In the genomic region with DNA sequence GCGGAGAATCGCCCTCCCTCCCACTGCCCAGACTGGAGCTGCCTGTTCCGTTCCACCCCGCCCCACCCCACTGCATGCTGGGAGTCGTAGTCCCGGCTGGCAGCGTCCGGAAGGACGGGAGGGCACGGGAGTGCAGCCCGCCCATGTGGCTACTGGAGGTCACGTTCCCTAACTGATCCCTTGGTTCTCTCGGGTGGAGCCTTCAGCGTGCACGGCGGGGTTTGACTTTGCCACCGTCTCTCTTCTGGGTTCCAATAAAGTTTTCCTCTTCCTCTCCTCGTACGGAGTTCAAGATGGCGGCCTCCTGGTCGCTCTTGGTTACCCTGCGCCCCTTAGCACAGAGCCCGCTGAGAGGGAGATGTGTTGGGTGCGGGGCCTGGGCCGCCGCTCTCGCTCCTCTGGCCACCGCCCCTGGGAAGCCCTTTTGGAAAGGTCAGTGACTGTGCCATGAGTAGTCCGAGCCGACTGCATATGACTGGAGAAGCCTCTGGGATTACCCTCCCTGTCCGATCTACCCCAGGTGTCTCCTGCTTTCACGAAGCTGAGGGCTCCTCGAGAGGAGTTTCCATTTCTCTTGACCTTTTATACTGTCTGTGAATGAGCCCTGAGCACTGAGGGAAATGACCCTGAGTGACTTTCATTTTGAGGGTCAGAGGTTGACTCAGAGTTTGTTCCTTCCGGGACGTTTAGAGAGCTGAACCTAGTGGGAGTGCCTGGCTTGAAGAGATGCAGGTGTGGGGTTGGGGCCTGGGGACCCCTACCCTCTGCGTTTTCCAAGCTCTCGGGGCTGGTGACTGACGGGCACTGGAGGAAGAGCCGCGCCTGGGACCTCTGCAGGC, we compare ENCODE assay signal across 8 cellular contexts. TPM values are rescaled to one million over a fixed set of nuclear protein-coding genes. Genes with fewer than 3 reads are reported as not detected.
DNase-seq lines count a peak whose midpoint lies in the region; ATAC-seq and TF ChIP-seq lines count a peak whose summit lies in the region.

AFG1L (plus strand) TSS at position 268 of the 839 bp plus-strand sequence; CDS start at position 294, 26 bp downstream.

- H3K4me3 ChIP-seq in HUES64 (ENCODE audit: low read length): peak within 1 kb of the TSS; percentile 89
- peak within 1 kb of the TSS; percentile 89 for H3K4me3 ChIP-seq in PC-3 (ENCODE audit: low read length)
- H3K4me3 ChIP-seq in muscle layer of colon (ENCODE audit: low read depth in 1 of 2, low read length in 2 of 2): peak within 1 kb of the TSS; percentile 84 to 97

- DNase-seq in DMS114 treated with DMSO at 0.1 percent for 48 hours (lab: John Stamatoyannopoulos, UW; ENCODE audit: unreplicated experiment): peak; percentile 86
- peak; percentile 71 for DNase-seq in PC-3
- peak; percentile 78 for DNase-seq in activated T-cell treated with anti-CD3 and anti-CD28 coated beads, Interleukin-2, amount 50 U/mL, for 4 hours
- peak; percentile 64 to 77 for DNase-seq in stimulated activated CD8-positive, alpha-beta memory T cell treated with anti-CD3 and anti-CD28 coated beads, Interleukin-7, amount 100 ng/mL, for 1 hour (ENCODE audit: low read depth in 2 of 2)

- no peaks in the 10 kb centered on the region for H3K36me3 ChIP-seq in HUES64 (ENCODE audit: insufficient read depth, low read length)
- no peaks in the 10 kb centered on the region for H3K36me3 ChIP-seq in PC-3 (ENCODE audit: low read depth, low read length)
- no peaks in the 10 kb centered on the region for H3K36me3 ChIP-seq in muscle layer of colon (ENCODE audit: insufficient read depth, low read length)

- peak; percentile 92 for ATAC-seq in GM21515 (IDR thresholded peaks at IDR 0.05; ENCODE audit: unreplicated experiment)
- ATAC-seq in PC-3: peak; percentile 96
- ATAC-seq in activated T-cell treated with anti-CD3 and anti-CD28 coated beads, Interleukin-2, amount 50 U/mL, for 4 hours: peak; percentile 95 to 96
- peak; percentile 99 for ATAC-seq in esophagus mucosa

- H3K36me3 Mint-ChIP-seq in activated T-cell treated with anti-CD3 and anti-CD28 coated beads, Interleukin-2, amount 50 U/mL, for 4 hours (ENCODE audit: insufficient read depth): no peaks in the 10 kb centered on the region

- H3K9me3 ChIP-seq in HUES64 (ENCODE audit: insufficient read depth, low read depth, low read length) (no peaks in the 10 kb centered on the region), PC-3 (ENCODE audit: low read length) (no peaks in the 10 kb centered on the region), muscle layer of colon (ENCODE audit: low read length) (no peaks in the 10 kb centered on the region)

- CTCF ChIA-PET in PC-3 (lab: Charles Lee): no interaction called here

- no peaks in the 10 kb centered on the region for H3K9me3 Mint-ChIP-seq in activated T-cell treated with anti-CD3 and anti-CD28 coated beads, Interleukin-2, amount 50 U/mL, for 4 hours

- peak within 1 kb of the TSS; percentile 97 for H3K4me3 Mint-ChIP-seq in activated T-cell treated with anti-CD3 and anti-CD28 coated beads, Interleukin-2, amount 50 U/mL, for 4 hours

- TSS peak; percentile 82 for BruUV-seq in PC-3 (replicated peaks; lab: Mats Ljungman, UMichigan)

- H3K27me3 ChIP-seq in HUES64 (ENCODE audit: insufficient read depth, low read length) (no peaks in the 10 kb centered on the region), PC-3 (ENCODE audit: low read length) (no peaks in the 10 kb centered on the region), muscle layer of colon (ENCODE audit: control insufficient read depth in 1 of 2, insufficient read depth in 2 of 2, low read length in 2 of 2) (no peaks in the 10 kb centered on the region)

- no peak for TF ChIP-seq CTCF in PC-3 (conservative IDR thresholded peaks at IDR 0.05; ENCODE audit: low read depth, low read length)

- under 1% methylated on average over 40 of the region's 40 CpGs for WGBS in HUES64

- peak within 1 kb of the TSS; percentile 94 for H3K27ac ChIP-seq in HUES64 (ENCODE audit: low read depth, low read length)
- H3K27ac ChIP-seq in PC-3 (ENCODE audit: low read length): peak within 1 kb of the TSS; percentile 78
- peak within 1 kb of the TSS; percentile 91 for H3K27ac ChIP-seq in muscle layer of colon (ENCODE audit: low read depth, low read length)

- H3K79me2 ChIP-seq in PC-3 (ENCODE audit: low read length): peaks cover 12% of the 10 kb centered on the region

- H3K9me2 ChIP-seq in PC-3 (replicated peaks; ENCODE audit: low read length): no peaks in the 10 kb centered on the region

- H3K4me2 ChIP-seq in PC-3 (ENCODE audit: low read length): peak within 1 kb of the TSS; percentile 96

- POLR2A ChIA-PET in PC-3 (lab: Charles Lee; ENCODE audit: unreplicated experiment): interaction anchor here (0.6 kb wide), 1 partner anchor 303 kb away, joined by 3 read pairs; no protein-coding TSS in a partner anchor

- H3F3A ChIP-seq in PC-3 (ENCODE audit: low read length, unreplicated experiment): no peaks in the 10 kb centered on the region

- no peaks in the 10 kb centered on the region for H3K27me3 Mint-ChIP-seq in activated T-cell treated with anti-CD3 and anti-CD28 coated beads, Interleukin-2, amount 50 U/mL, for 4 hours (ENCODE audit: low read depth)

- H2AFZ ChIP-seq in PC-3 (ENCODE audit: low read length): peak within 1 kb of the TSS; percentile 97

- peak within 1 kb of the TSS; percentile 91 for H3K9ac ChIP-seq in HUES64 (ENCODE audit: low read depth, low read length)
- peak within 1 kb of the TSS; percentile 87 for H3K9ac ChIP-seq in PC-3 (ENCODE audit: low read length)
- peak within 1 kb of the TSS; percentile 57 for H3K9ac ChIP-seq in muscle layer of colon (ENCODE audit: low read length)

- intact Hi-C loops in PC-3 (cut with micrococcal nuclease): no loop called here

- peaks cover 6% of the 10 kb centered on the region; the same call in 1 of the 2 replicates for H3K4me1 ChIP-seq in HUES64 (ENCODE audit: insufficient read depth, low read length)
- peaks cover 9% of the 10 kb centered on the region; the same call in 1 of the 2 replicates for H3K4me1 ChIP-seq in PC-3 (ENCODE audit: insufficient read depth, low read length)
- peaks cover 7% of the 10 kb centered on the region for H3K4me1 ChIP-seq in muscle layer of colon (ENCODE audit: insufficient read depth, low read length)

- H3K4me1 Mint-ChIP-seq in activated T-cell treated with anti-CD3 and anti-CD28 coated beads, Interleukin-2, amount 50 U/mL, for 4 hours (ENCODE audit: low read depth): peaks cover 16% of the 10 kb centered on the region

- no peaks in the 10 kb centered on the region for H4K20me1 ChIP-seq in PC-3 (ENCODE audit: low read length)

RNA-seq across cellular contexts. Expression of gene AFG1L, which starts in this region (rescaled TPM):
- polyA plus RNA-seq in HUES64 (2013, experiment 1 of 2): 4.3 TPM
- polyA plus RNA-seq in HUES64 (2013, experiment 2 of 2): 5.1 TPM
- total RNA-seq in PC-3 (2014; rRNA removed): 3.6 and 4.1 TPM in 2 replicates
- 1 to 10 TPM; 2.0 to 4.8 (median 4.0) TPM for total RNA-seq in activated T-cell treated with anti-CD3 and anti-CD28 coated beads, Interleukin-2, amount 50 U/mL, for 4 hours
- total RNA-seq in esophagus mucosa: 7.6 TPM

Comparison
In these comparisons a context has a peak if more than half of its experiments do, and no peak if none do; other contexts are left out.
1. Peak in every context shown above with its lines: DNase-seq, ATAC-seq, H3K4me3 ChIP-seq and H3K27ac ChIP-seq.